ENCODE assay signal across 8 cellular contexts in the genomic region with DNA sequence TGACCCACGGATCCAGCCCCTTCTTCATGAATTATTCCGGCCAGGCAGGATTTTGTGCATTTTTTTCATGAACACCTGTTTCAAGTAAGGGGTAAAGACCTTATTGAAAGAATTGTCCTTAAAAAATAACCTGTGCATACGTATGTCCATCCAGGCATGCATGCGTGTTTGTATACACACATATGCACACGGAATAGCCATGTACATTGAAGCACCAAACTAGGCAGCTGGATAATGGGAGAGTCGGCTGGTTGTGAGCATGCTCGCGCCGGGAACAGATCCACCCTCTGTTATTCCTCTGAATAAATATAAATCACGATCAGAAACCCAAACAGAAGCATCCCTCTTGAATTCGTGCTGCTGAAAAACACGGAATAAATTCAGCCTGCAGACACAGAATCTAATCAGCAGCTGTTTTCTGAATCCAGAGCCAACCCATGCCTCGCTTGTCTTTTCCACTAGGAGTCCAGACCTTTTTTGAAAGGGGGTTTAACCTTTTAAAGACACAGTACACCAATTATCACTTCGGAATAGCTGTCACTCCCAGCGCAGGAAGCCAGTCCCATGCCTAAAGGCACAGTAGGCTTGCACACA. TPM values are rescaled to one million over a fixed set of nuclear protein-coding genes. Genes with fewer than 3 reads are reported as not detected.
DNase-seq lines count a peak whose midpoint lies in the region; ATAC-seq and TF ChIP-seq lines count a peak whose summit lies in the region.

Gene HIVEP3 (minus strand): TSS at position 473 of the 594 bp plus-strand sequence.

- H3K9me3 ChIP-seq in HUES6 (ENCODE audit: control insufficient read depth, insufficient read depth, low read depth, low read length): no peaks in the 10 kb centered on the region
- no peaks in the 10 kb centered on the region for H3K9me3 ChIP-seq in SK-N-MC (ENCODE audit: low read depth, low read length)
- H3K9me3 ChIP-seq in mucosa of stomach (ENCODE audit: control insufficient read depth, low read length): no peaks in the 10 kb centered on the region

- H3K36me3 ChIP-seq in HUES6 (ENCODE audit: control insufficient read depth, insufficient read depth, low read length) (no peaks in the 10 kb centered on the region), SK-N-MC (ENCODE audit: insufficient read depth, low read length) (no peaks in the 10 kb centered on the region), mucosa of stomach (ENCODE audit: control insufficient read depth, insufficient read depth, low read length) (no peaks in the 10 kb centered on the region)

- DNase-seq in CD14-positive monocyte (ENCODE audit: low spot score): no peak
- no peak for DNase-seq in SK-N-MC (ENCODE audit: low read depth, low spot score)
- DNase-seq in epithelial cell of proximal tubule (ENCODE audit: low read depth): no peak
- DNase-seq in stimulated activated CD4-positive, alpha-beta T cell treated with anti-CD3 and anti-CD28 coated beads, Interleukin-4, amount 100 ng/mL, for 1 hour: no peak

- TF ChIP-seq CTCF in CD14-positive monocyte (IDR thresholded peaks at IDR 0.05): no peak
- peak; percentile 27 for TF ChIP-seq CTCF in epithelial cell of proximal tubule (conservative IDR thresholded peaks at IDR 0.05; ENCODE audit: low read depth, low read length)

- ATAC-seq in GM18858 (IDR thresholded peaks at IDR 0.05; ENCODE audit: unreplicated experiment) (no peak), HG02884 (IDR thresholded peaks at IDR 0.05; ENCODE audit: unreplicated experiment) (no peak)

- H3K9ac ChIP-seq in HUES6 (ENCODE audit: low read length) (peak within 1 kb of the TSS; percentile 0), SK-N-MC (ENCODE audit: insufficient read length) (no peak within 1 kb of the TSS), mucosa of stomach (ENCODE audit: low read length) (peak within 1 kb of the TSS; percentile 66)

- peaks cover 49% of the 10 kb centered on the region for H3K27me3 ChIP-seq in HUES6 (ENCODE audit: control insufficient read depth, insufficient read depth, low read length)
- no peaks in the 10 kb centered on the region for H3K27me3 ChIP-seq in mucosa of stomach (ENCODE audit: control insufficient read depth, insufficient read depth, low read length)

- H3K36me3 Mint-ChIP-seq in CD14-positive monocyte: peaks cover 4 to 8% of the 10 kb centered on the region in 2 donors

- H3K9me3 Mint-ChIP-seq in CD14-positive monocyte: peaks cover 2 to 19% (median 9%) of the 10 kb centered on the region in 7 donors

- H3K27ac ChIP-seq in HUES6 (ENCODE audit: low read depth, low read length) (no peak within 1 kb of the TSS), SK-N-MC (no peak within 1 kb of the TSS)

- peak within 1 kb of the TSS in 2 of 7 donors; percentile 2 to 32 for H3K27ac Mint-ChIP-seq in CD14-positive monocyte

- peaks cover 25% of the 10 kb centered on the region for H3K4me1 ChIP-seq in HUES6 (ENCODE audit: control insufficient read depth, insufficient read depth, low read length)
- peaks cover 31% of the 10 kb centered on the region for H3K4me1 ChIP-seq in mucosa of stomach (ENCODE audit: control insufficient read depth, insufficient read depth, low read length)

- H3K4me3 ChIP-seq in HUES6 (ENCODE audit: low read depth, low read length) (peak within 1 kb of the TSS; percentile 61), SK-N-MC (peak within 1 kb of the TSS; percentile 53), epithelial cell of proximal tubule (ENCODE audit: low read depth, low read length) (peak within 1 kb of the TSS; percentile 72), mucosa of stomach (ENCODE audit: low read length) (peak within 1 kb of the TSS; percentile 53)

- intact Hi-C loops in CD14-positive monocyte (cut with micrococcal nuclease): no loop called here

- H3K4me3 Mint-ChIP-seq in CD14-positive monocyte: peak within 1 kb of the TSS; percentile 71 to 93

- peaks cover 32% of the 10 kb centered on the region for H3K4me1 Mint-ChIP-seq in CD14-positive monocyte

- peaks cover 42 to 51% (median 42%) of the 10 kb centered on the region in 3 donors for H3K27me3 Mint-ChIP-seq in CD14-positive monocyte (ENCODE audit: low read depth in 3 of 3)

RNA-seq across cellular contexts. Expression of gene HIVEP3, which starts in this region (rescaled TPM):
- polyA plus RNA-seq in CD14-positive monocyte: 1 to 10 TPM; 1.2 to 1.8 TPM
- 3.9 and 6.7 TPM in 2 replicates for total RNA-seq in epithelial cell of proximal tubule
